8 cellular contexts compared by ENCODE assay signal in the genomic region with DNA sequence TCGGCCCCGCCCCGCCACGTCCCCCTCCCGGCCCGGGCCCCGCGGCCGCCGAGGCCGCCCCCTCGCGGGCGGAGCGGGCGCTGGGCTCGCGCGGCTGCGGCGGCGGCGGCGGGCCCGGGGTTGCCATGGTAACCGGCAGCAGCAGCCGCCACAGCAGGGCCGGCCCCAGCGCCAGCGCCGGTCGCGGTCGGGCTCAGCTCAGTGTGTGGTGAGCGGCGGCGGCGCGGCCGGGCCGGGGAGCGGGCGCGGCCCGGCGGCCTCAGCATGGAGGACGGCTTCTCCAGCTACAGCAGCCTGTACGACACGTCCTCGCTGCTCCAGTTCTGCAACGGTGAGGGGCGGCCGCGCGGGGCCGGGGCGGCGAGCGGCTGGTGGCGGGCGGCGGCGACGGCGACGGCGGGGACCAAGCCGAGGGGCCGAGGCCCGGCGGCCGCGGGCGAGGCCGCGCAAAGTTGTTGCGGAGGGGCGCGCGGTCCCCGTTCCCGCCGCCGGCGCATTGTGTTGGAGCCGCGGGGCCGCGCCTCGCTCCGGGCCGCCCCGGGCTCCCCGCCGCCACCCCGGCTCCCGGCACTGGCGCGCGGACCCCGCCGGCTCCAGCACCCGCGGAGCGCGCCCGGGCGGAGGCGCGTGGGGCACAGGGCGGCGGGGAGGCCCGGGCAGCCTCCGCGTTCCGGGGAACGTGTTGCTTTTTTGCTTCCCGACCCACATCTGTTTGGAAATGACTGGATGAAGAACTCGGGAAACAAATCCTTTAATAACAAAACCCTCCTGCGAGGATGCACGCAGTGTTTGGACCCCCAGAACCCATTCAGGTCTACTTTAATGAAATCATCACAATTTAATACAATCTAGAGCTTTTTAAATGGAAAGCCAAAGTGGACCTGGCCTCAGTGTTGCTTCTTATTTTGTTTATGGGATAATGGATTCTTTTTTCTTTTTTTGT. TPM values are rescaled to one million over a fixed set of nuclear protein-coding genes. Genes with fewer than 3 reads are reported as not detected.
DNase-seq lines count a peak whose midpoint lies in the region; ATAC-seq, FAIRE-seq and TF ChIP-seq lines count a peak whose summit lies in the region.

A gene with protein sequence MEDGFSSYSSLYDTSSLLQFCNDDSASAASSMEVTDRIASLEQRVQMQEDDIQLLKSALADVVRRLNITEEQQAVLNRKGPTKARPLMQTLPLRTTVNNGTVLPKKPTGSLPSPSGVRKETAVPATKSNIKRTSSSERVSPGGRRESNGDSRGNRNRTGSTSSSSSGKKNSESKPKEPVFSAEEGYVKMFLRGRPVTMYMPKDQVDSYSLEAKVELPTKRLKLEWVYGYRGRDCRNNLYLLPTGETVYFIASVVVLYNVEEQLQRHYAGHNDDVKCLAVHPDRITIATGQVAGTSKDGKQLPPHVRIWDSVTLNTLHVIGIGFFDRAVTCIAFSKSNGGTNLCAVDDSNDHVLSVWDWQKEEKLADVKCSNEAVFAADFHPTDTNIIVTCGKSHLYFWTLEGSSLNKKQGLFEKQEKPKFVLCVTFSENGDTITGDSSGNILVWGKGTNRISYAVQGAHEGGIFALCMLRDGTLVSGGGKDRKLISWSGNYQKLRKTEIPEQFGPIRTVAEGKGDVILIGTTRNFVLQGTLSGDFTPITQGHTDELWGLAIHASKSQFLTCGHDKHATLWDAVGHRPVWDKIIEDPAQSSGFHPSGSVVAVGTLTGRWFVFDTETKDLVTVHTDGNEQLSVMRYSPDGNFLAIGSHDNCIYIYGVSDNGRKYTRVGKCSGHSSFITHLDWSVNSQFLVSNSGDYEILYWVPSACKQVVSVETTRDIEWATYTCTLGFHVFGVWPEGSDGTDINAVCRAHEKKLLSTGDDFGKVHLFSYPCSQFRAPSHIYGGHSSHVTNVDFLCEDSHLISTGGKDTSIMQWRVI (plus strand): TSS at position 201 of the 943 bp plus-strand sequence. CDS start 64 bp downstream, at position 265.

- peaks cover 3% of the 10 kb centered on the region for H3K36me3 Mint-ChIP-seq in central memory CD8-positive, alpha-beta T cell (ENCODE audit: insufficient read depth)

- DNase-seq in GM12892 (ENCODE audit: insufficient read length) = peak; percentile 92
- peak; percentile 16 for DNase-seq in NCI-H146 treated with DMSO at 0.1 percent for 48 hours (lab: John Stamatoyannopoulos, UW; ENCODE audit: unreplicated experiment)
- peak; percentile 68 for DNase-seq in activated CD4-positive, alpha-beta T cell treated with anti-CD3 and anti-CD28 coated beads for 1 hour
- DNase-seq in central memory CD8-positive, alpha-beta T cell (ENCODE audit: low spot score in 2 of 2) = peak; percentile 28 to 37
- DNase-seq in islet precursor cell = peak; percentile 91
- DNase-seq in stimulated activated CD4-positive, alpha-beta T cell treated with anti-CD3 and anti-CD28 coated beads, Interleukin-12 subunit alpha, Interleukin-12 subunit beta, amount 100 ng/mL, for 4 hours = peak; percentile 75
- DNase-seq in NK-92 treated with Interleukin-12 subunit alpha and Interleukin-12 subunit beta, amount 100 ng/mL, for 24 hours (lab: John Stamatoyannopoulos, UW) = no peak

- peak within 1 kb of the TSS; percentile 72 for H3K4me3 Mint-ChIP-seq in central memory CD8-positive, alpha-beta T cell

- H3K27me3 Mint-ChIP-seq in central memory CD8-positive, alpha-beta T cell = peaks cover 20% of the 10 kb centered on the region

- TF ChIP-seq POLR2A in GM12892 (IDR thresholded peaks at IDR 0.05; ENCODE audit: low read depth, low read length) = no peak

- peak within 1 kb of the TSS; percentile 36 for H3K27ac Mint-ChIP-seq in central memory CD8-positive, alpha-beta T cell (ENCODE audit: low read depth)

- FAIRE-seq in GM12892 (lab: Jason Lieb, UNC) = peak; percentile 9

- ATAC-seq in HG02678 (IDR thresholded peaks at IDR 0.05; ENCODE audit: unreplicated experiment) = peak; percentile 95
- ATAC-seq in central memory CD8-positive, alpha-beta T cell (replicated peaks; ENCODE audit: extremely low read depth, poor library complexity, severe bottlenecking) = peak; percentile 85

- H3K4me1 Mint-ChIP-seq in central memory CD8-positive, alpha-beta T cell = peaks cover 8% of the 10 kb centered on the region

- H3K9me3 Mint-ChIP-seq in central memory CD8-positive, alpha-beta T cell = no peaks in the 10 kb centered on the region

RNA-seq across cellular contexts. Expression of the gene that starts here (rescaled TPM):
- 0.19 TPM for polyA plus RNA-seq in GM12892 (2012; ENCODE audit: missing spikeins)
